1 cellular context compared by ENCODE assay signal in the genomic region with DNA sequence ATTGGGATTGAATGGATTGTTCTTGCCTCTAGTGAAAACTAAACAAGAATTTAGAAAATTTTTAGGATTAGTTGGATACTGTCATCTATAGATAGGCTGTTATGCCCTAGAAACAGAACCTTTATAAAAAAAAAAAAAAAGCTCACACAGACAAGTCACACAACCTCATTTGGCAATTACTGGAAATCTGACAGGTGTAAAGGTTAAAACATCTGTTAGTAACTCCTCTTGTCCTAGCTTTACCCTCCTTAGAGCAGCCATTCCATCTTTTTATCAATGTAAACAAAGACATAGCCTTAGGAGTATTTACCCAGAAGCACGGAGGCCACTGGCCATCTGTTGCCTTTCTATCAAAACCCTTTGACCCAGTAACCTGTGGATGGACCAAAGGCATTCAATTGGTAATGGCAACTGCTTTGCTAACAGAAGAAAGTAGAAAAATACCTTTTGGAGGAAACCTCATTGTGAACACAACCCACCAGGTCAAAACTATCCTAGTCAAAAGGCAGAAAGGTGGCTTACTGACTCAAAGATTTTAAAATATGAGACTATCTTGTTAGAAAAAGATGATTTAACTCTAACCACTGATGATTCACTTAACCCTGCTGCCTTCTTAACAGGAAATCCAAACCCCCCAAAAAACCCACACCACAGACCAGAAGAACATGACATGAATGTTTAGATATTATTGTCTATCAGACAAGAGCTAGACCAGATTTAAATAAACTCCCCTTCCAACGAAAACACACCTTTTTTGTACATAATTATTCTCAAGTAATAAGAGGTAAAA.
TF ChIP-seq lines count a peak whose summit lies in the region.

No MANE protein-coding gene starts in this region.

TF ChIP-seq in liver, 16 proteins besides CTCF, POLR2A, EP300 and RAD21:
- TF ChIP-seq FOXA1 (IDR thresholded peaks at IDR 0.05) = no peak
- no peak for TF ChIP-seq NR2F2 (IDR thresholded peaks at IDR 0.05)
- TF ChIP-seq JUND (IDR thresholded peaks at IDR 0.05) = no peak
- peak in 1 of 2 donors; percentile 5 for TF ChIP-seq HNF4A (conservative IDR thresholded peaks at IDR 0.05)
- TF ChIP-seq GABPA (IDR thresholded peaks at IDR 0.05 in 1 of 2, conservative IDR thresholded peaks at IDR 0.05 in 1 of 2) = no peak
- TF ChIP-seq FOXA2 (IDR thresholded peaks at IDR 0.05) = no peak
- peak; percentile 10 for TF ChIP-seq YY1 (IDR thresholded peaks at IDR 0.05)
- TF ChIP-seq SP1 (IDR thresholded peaks at IDR 0.05) = no peak
- TF ChIP-seq HNF4G (IDR thresholded peaks at IDR 0.05) = no peak
- peak in 1 of 2 donors; percentile 53 for TF ChIP-seq RXRA (IDR thresholded peaks at IDR 0.05)
TF ChIP-seq in liver: peak in this region for 3.
